ENCODE assay signal across 24 cellular contexts in the genomic region with DNA sequence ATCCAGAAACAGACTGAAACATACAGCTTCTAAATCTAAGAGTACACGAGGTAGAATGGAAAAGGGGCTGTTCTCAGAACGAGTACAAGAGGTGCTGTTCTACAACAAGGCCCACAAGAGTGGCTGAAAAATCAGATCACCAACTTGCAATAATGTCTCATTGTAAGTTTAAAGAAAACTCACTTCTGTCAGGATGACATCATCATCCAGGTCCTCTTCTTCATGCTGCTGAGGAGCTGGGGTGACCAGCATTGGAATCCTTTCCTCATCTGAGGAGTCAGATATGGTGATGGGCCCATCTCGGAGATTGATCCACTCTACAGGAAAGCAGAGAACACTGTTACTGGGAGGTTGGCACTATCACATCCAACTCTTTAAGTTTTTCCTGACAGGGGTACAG.
"Had no signal": no experiment of that assay in that cellular context is flagged by ENCODE, and none has a peak within 500 bp of the region (broad histone marks: within the 10 kb centered on the region; RNA-seq: fewer than 3 reads in every experiment).

No MANE protein-coding gene starts in this region.

- H3K9ac ChIP-seq: parathyroid adenoma had no signal

- H2AFZ ChIP-seq: parathyroid adenoma had no signal

- ATAC-seq: left colon; left lung; lower lobe of right lung; naive thymus-derived CD8-positive, alpha-beta T cell; sciatic nerve; stimulated activated naive B cell treated with anti-CD40 and anti-IgM and Interleukin-4, amounts not matched to agents 10 μg/mL and 1 μg/mL and 100 μg/mL, for 72 hours; stimulated activated naive CD8-positive, alpha-beta T cell treated with anti-CD3 and anti-CD28 coated beads, Interleukin-15, Interleukin-2, amounts not matched to agents 100 U/mL and 50 U/mL, for 24 hours had no signal

- H3K9me3 ChIP-seq: left lung, lower lobe of right lung, right atrium auricular region, suprapubic skin, thoracic aorta, tibial artery had no signal

- H3K27me3 ChIP-seq: left lung, right atrium auricular region, suprapubic skin, tibial artery had no signal

- H3K4me1 ChIP-seq: lower lobe of right lung, parathyroid adenoma had no signal

- FAIRE-seq: islet of Langerhans, kidney had no signal

- DNase-seq: hypothalamus; immature natural killer cell; kidney; left colon; left lung; lower lobe of right lung; mammary epithelial cell; mesenchymal stem cell; naive thymus-derived CD8-positive, alpha-beta T cell; nucleus accumbens; stimulated activated CD4-positive, alpha-beta T cell treated with anti-CD3 and anti-CD28 coated beads, Interleukin-12 subunit alpha, Interleukin-12 subunit beta, amount 100 ng/mL, for 4 hours; stimulated activated CD4-positive, alpha-beta T cell treated with anti-CD3 and anti-CD28 coated beads, Interleukin-15, amount 100 ng/mL, for 24 hours; stimulated activated CD4-positive, alpha-beta T cell treated with anti-CD3 and anti-CD28 coated beads, Interleukin-2, amount 100 ng/mL, for 24 hours; stimulated activated CD4-positive, alpha-beta T cell treated with anti-CD3 and anti-CD28 coated beads, Interleukin-4, amount 100 ng/mL, for 1 hour; stimulated activated naive B cell treated with anti-CD40 and anti-IgM and Interleukin-4, amounts not matched to agents 10 μg/mL and 1 μg/mL and 100 μg/mL, for 72 hours; stimulated activated naive CD8-positive, alpha-beta T cell treated with anti-CD3 and anti-CD28 coated beads, Interleukin-15, Interleukin-2, amounts not matched to agents 100 U/mL and 50 U/mL, for 24 hours; tibial artery had no signal

- H3K27ac ChIP-seq: left lung, lower lobe of right lung, parathyroid adenoma, right atrium auricular region, skin epidermis, suprapubic skin, thoracic aorta, tibial artery had no signal

- H3K4me3 ChIP-seq: left lung, lower lobe of right lung, right atrium auricular region, skin epidermis, suprapubic skin, thoracic aorta, tibial artery had no signal
